In genomic region chr5:133287500-133287899, GRCh38 we compare ENCODE assay signal across 8 cellular contexts.
DNase-seq lines count a peak whose midpoint lies in the region; ATAC-seq and TF ChIP-seq lines count a peak whose summit lies in the region.

No MANE protein-coding gene starts in this region.

- peak; percentile 21 to 74 (median 46) for ATAC-seq in right lobe of liver
- ATAC-seq in upper lobe of right lung: peak; percentile 31

- TF ChIP-seq POLR2A in right lobe of liver (IDR thresholded peaks at IDR 0.05): no peak

- H3K36me3 ChIP-seq in right lobe of liver: no peaks in the 10 kb centered on the region
- no peaks in the 10 kb centered on the region for H3K36me3 ChIP-seq in upper lobe of right lung

- H3K27me3 ChIP-seq in right lobe of liver (no peaks in the 10 kb centered on the region), upper lobe of right lung (no peaks in the 10 kb centered on the region)

- intact Hi-C loops in right lobe of liver (cut with DNase I) (loop anchor here in 1 of 2 donors (5.0 kb wide), 1 partner anchor 175 kb away; no protein-coding TSS in a partner anchor), upper lobe of right lung (cut with DNase I) (no loop called here)

- DNase-seq in activated gamma-delta T cell treated with Interleukin-2 at 50 U/mL for 16 hours: peak; percentile 43
- no peak for DNase-seq in activated gamma-delta T cell (lab: John Stamatoyannopoulos, UW)
- DNase-seq in OCI-M1 (lab: John Stamatoyannopoulos, UW): peak; percentile 54
- peak; percentile 11 for DNase-seq in amniotic stem cell (lab: John Stamatoyannopoulos, UW)
- DNase-seq in right lobe of liver: peak in 2 of 3 donors; percentile 59 to 67
- DNase-seq in upper lobe of right lung: no peak
- no peak for DNase-seq in NCI-H2227 (lab: John Stamatoyannopoulos, UW; ENCODE audit: unreplicated experiment)
- no peak for DNase-seq in NCI-H1694 treated with DMSO at 0.1 percent for 48 hours (lab: John Stamatoyannopoulos, UW)

- H3K4me1 ChIP-seq in right lobe of liver (no peaks in the 10 kb centered on the region), upper lobe of right lung (no peaks in the 10 kb centered on the region)

- TF ChIP-seq CTCF in right lobe of liver (IDR thresholded peaks at IDR 0.05) (peak; percentile 29 to 55 (median 46)), upper lobe of right lung (IDR thresholded peaks at IDR 0.05) (peak; percentile 18)

- H3K27ac ChIP-seq in right lobe of liver (no peak overlapping the region), upper lobe of right lung (no peak overlapping the region)

- H3K4me3 ChIP-seq in right lobe of liver (no peak overlapping the region), upper lobe of right lung (no peak overlapping the region)

- 20% methylated on average over 1 of the region's 3 CpGs for WGBS in right lobe of liver (ENCODE audit: insufficient coverage, low coverage, low lambda C conversion rate, missing lambda C conversion rate)

- no peaks in the 10 kb centered on the region for H3K9me3 ChIP-seq in right lobe of liver
- H3K9me3 ChIP-seq in upper lobe of right lung: no peaks in the 10 kb centered on the region

Comparison
In these comparisons a context has a peak if more than half of its experiments do, and no peak if none do; other contexts are left out.
1. DNase-seq: peak in activated gamma-delta T cell treated with Interleukin-2 at 50 U/mL for 16 hours (single experiment), OCI-M1 (single experiment), amniotic stem cell (single experiment) and right lobe of liver (2 of 3); none in activated gamma-delta T cell (single experiment), upper lobe of right lung (single experiment), NCI-H2227 (single experiment) and NCI-H1694 treated with DMSO at 0.1 percent for 48 hours (single experiment).